ENCODE assay signal across 8 cellular contexts in genomic region chr10:72321248-72322029, GRCh38. TPM values are rescaled to one million over a fixed set of nuclear protein-coding genes. Genes with fewer than 3 reads are reported as not detected.
A peak's percentile ranks its signal among the peaks of the same experiment; 100 is the strongest.
DNase-seq lines count a peak whose midpoint lies in the region; ATAC-seq and TF ChIP-seq lines count a peak whose summit lies in the region.

No MANE protein-coding gene starts in this region.

- H2AFZ ChIP-seq in SK-N-SH (ENCODE audit: low read depth): no peak overlapping the region

- H3K9ac ChIP-seq in SK-N-SH (peak overlapping the region; percentile 79; the same call in 1 of the 2 replicates), iPS-20b (ENCODE audit: low read depth, low read length) (peak overlapping the region; percentile 62; the same call in 1 of the 2 replicates)

- TF ChIP-seq RAD21 in SK-N-SH (IDR thresholded peaks at IDR 0.05; ENCODE audit: low read length): no peak

- peak overlapping the region; percentile 99 for H3K27ac Mint-ChIP-seq in activated CD8-positive, alpha-beta T cell treated with anti-CD3 and anti-CD28 coated beads for 36 hours

- H3K4me3 Mint-ChIP-seq in activated CD8-positive, alpha-beta T cell treated with anti-CD3 and anti-CD28 coated beads for 36 hours: peak overlapping the region; percentile 85

- TF ChIP-seq EP300 in SK-N-SH (IDR thresholded peaks at IDR 0.05; ENCODE audit: borderline replicate concordance in 1 of 2, low read depth in 1 of 2, low read length in 1 of 2): no peak
- no peak for TF ChIP-seq EP300 in stomach (IDR thresholded peaks at IDR 0.05)

- POLR2A ChIA-PET in SK-N-SH (lab: Yijun Ruan, JAX): interaction anchor here (0.7 to 10.9 kb wide), 14 partner anchors 8 to 322 kb away, joined by 3 to 188 read pairs (median 8); partner anchors contain the start of gene DDIT4
- POLR2A ChIA-PET in activated CD8-positive, alpha-beta T cell treated with anti-CD3 and anti-CD28 coated beads for 36 hours (lab: Charles Lee): interaction anchor here (0.5 to 28.1 kb wide), 13 partner anchors 10 to 470 kb away, joined by 3 to 796 read pairs (median 5); partner anchors contain the start of genes ANAPC16, ASCC1 and DDIT4

- 78% methylated on average over 6 of the region's 13 CpGs for WGBS in SK-N-SH (ENCODE audit: low lambda C conversion rate)
- 68 to 79% (median 74%) methylated on average over 13 of the region's 13 CpGs for WGBS in stomach, 5 donors

- CTCF ChIA-PET in SK-N-SH (lab: Yijun Ruan, JAX): interaction anchor here (0.9 to 4.5 kb wide), 12 partner anchors 8 to 425 kb away, joined by 3 to 48 read pairs (median 6); partner anchors contain the start of gene DDIT4
- CTCF ChIA-PET in activated CD8-positive, alpha-beta T cell treated with anti-CD3 and anti-CD28 coated beads for 36 hours (lab: Charles Lee): interaction anchor here (0.6 to 5.6 kb wide), 13 partner anchors 10 to 74 kb away, joined by 3 to 41 read pairs (median 5); partner anchors contain the start of gene DDIT4

- no peaks in the 10 kb centered on the region for H3K9me3 Mint-ChIP-seq in activated CD8-positive, alpha-beta T cell treated with anti-CD3 and anti-CD28 coated beads for 36 hours

- peaks cover 35 to 73% of the 10 kb centered on the region in 2 experiments for H3K4me1 ChIP-seq in SK-N-SH (ENCODE audit: control insufficient read depth in 1 of 2, insufficient read depth in 2 of 2, low read depth in 1 of 2, low read length in 1 of 2)
- peaks cover 21% of the 10 kb centered on the region for H3K4me1 ChIP-seq in iPS-20b (ENCODE audit: insufficient read depth, low read length)
- peaks cover 68 to 97% (median 85%) of the 10 kb centered on the region in 4 donors for H3K4me1 ChIP-seq in stomach

- H3K79me2 ChIP-seq in SK-N-SH (ENCODE audit: insufficient read depth): no peaks in the 10 kb centered on the region

- H3K27ac ChIP-seq in SK-N-SH (ENCODE audit: low read depth in 2 of 2, low read length in 1 of 2) (peak overlapping the region; percentile 94 to 97), iPS-20b (ENCODE audit: low read length) (no peak overlapping the region), stomach (peak overlapping the region; percentile 61 to 95 (median 91))

- ATAC-seq in SK-N-SH treated with all-trans-retinoic acid at 6 μM for 48 hours: no peak
- ATAC-seq in activated CD8-positive, alpha-beta T cell treated with anti-CD3 and anti-CD28 coated beads for 36 hours: no peak
- ATAC-seq in left colon: no peak
- ATAC-seq in HG03095 (IDR thresholded peaks at IDR 0.05; ENCODE audit: unreplicated experiment): no peak

- H3K27me3 ChIP-seq in SK-N-SH (ENCODE audit: insufficient read depth) (no peaks in the 10 kb centered on the region), iPS-20b (ENCODE audit: insufficient read depth, low read length) (0 out of 2 replicates have a peak, but pooled peaks cover 11% of the 10 kb centered on the region), stomach (no peaks in the 10 kb centered on the region)

- no peaks in the 10 kb centered on the region for H3K9me2 ChIP-seq in SK-N-SH

- intact Hi-C loops in activated CD8-positive, alpha-beta T cell treated with anti-CD3 and anti-CD28 coated beads for 36 hours (cut with micrococcal nuclease): no loop called here
- intact Hi-C loops in stomach (cut with DNase I; ENCODE audit: low total_unique reads) (no loop called here), left colon (cut with DNase I, micrococcal nuclease) (no loop called here)

- no peaks in the 10 kb centered on the region for H3K27me3 Mint-ChIP-seq in activated CD8-positive, alpha-beta T cell treated with anti-CD3 and anti-CD28 coated beads for 36 hours

- H3K36me3 Mint-ChIP-seq in activated CD8-positive, alpha-beta T cell treated with anti-CD3 and anti-CD28 coated beads for 36 hours (ENCODE audit: low read depth): peaks cover 13% of the 10 kb centered on the region

- H3K9me3 ChIP-seq in SK-N-SH (no peaks in the 10 kb centered on the region), iPS-20b (ENCODE audit: insufficient read depth, low read depth, low read length) (no peaks in the 10 kb centered on the region), stomach (no peaks in the 10 kb centered on the region)

- TF ChIP-seq CTCF in SK-N-SH (IDR thresholded peaks at IDR 0.05) (no peak), stomach (IDR thresholded peaks at IDR 0.05) (no peak)
- TF ChIP-seq CTCF in activated CD8-positive, alpha-beta T cell treated with anti-CD3 and anti-CD28 coated beads for 36 hours (IDR thresholded peaks at IDR 0.05): no peak

- H3K4me2 ChIP-seq in SK-N-SH: peak overlapping the region; percentile 83; the same call in 1 of the 2 replicates

- H3K36me3 ChIP-seq in SK-N-SH (replicated peaks in 1 of 2; ENCODE audit: control insufficient read depth in 1 of 2, insufficient read depth in 2 of 2, low read length in 1 of 2) (no peaks in the 10 kb centered on the region), iPS-20b (ENCODE audit: insufficient read depth, low read depth, low read length) (no peaks in the 10 kb centered on the region), stomach (no peaks in the 10 kb centered on the region)

- peaks cover 19% of the 10 kb centered on the region for H3F3A ChIP-seq in SK-N-SH (replicated peaks; ENCODE audit: insufficient read depth)

- peaks cover 68% of the 10 kb centered on the region for H3K4me1 Mint-ChIP-seq in activated CD8-positive, alpha-beta T cell treated with anti-CD3 and anti-CD28 coated beads for 36 hours (ENCODE audit: low read depth)

- H3K4me3 ChIP-seq in SK-N-SH (ENCODE audit: low read depth in 2 of 2, low read length in 1 of 2) (no peak overlapping the region), iPS-20b (ENCODE audit: low read length) (no peak overlapping the region), stomach (no peak overlapping the region)

- DNase-seq in SK-N-SH (no peak), stomach (no peak), left colon (no peak), NCI-H774 (lab: John Stamatoyannopoulos, UW) (no peak)
- no peak for DNase-seq in activated CD8-positive, alpha-beta T cell treated with anti-CD3 and anti-CD28 coated beads for 36 hours

- no peaks in the 10 kb centered on the region for H4K20me1 ChIP-seq in SK-N-SH (ENCODE audit: insufficient read depth)

- no peak for TF ChIP-seq POLR2A in stomach (IDR thresholded peaks at IDR 0.05)

TF ChIP-seq in SK-N-SH, 30 proteins besides CTCF, POLR2A, EP300 and RAD21 (continues in another document):
- TF ChIP-seq SMC3 (IDR thresholded peaks at IDR 0.05; ENCODE audit: low read depth, low read length) (no peak), RCOR1 (IDR thresholded peaks at IDR 0.05; ENCODE audit: low read length) (no peak), GABPA (IDR thresholded peaks at IDR 0.05; ENCODE audit: low read depth) (no peak), FOSL2 (IDR thresholded peaks at IDR 0.05; ENCODE audit: borderline replicate concordance, low read depth) (no peak), USF1 (IDR thresholded peaks at IDR 0.05; ENCODE audit: borderline replicate concordance, low read depth) (no peak)

TF ChIP-seq in SK-N-SH treated with all-trans-retinoic acid at 6 μM for 48 hours, 23 proteins besides CTCF, POLR2A, EP300 and RAD21 (continues in another document):
- TF ChIP-seq TOX (CRISPR knock-in tag; IDR thresholded peaks at IDR 0.05; ENCODE audit: borderline replicate concordance) (no peak), BACH2 (CRISPR knock-in tag; IDR thresholded peaks at IDR 0.05; ENCODE audit: borderline replicate concordance) (no peak), RARB (CRISPR knock-in tag; IDR thresholded peaks at IDR 0.05) (no peak), CREB5 (CRISPR knock-in tag; IDR thresholded peaks at IDR 0.05; ENCODE audit: low read depth) (no peak), TCF4 (CRISPR knock-in tag; IDR thresholded peaks at IDR 0.05; ENCODE audit: borderline replicate concordance) (no peak)

RNA-seq across cellular contexts. Expression of gene DNAJB12, which starts 33.3 kb away (rescaled TPM):
- polyA plus RNA-seq in SK-N-SH (2012; rRNA removed) (22.9 and 25.8 TPM in 2 replicates), stomach (10 to 100 TPM; 12.1 to 20.0 (median 16.3) TPM)
- polyA plus RNA-seq in SK-N-SH (2012; cell fraction: cytosol; rRNA removed): 15.6 and 19.0 TPM in 2 replicates
- polyA plus RNA-seq in SK-N-SH (2012; cell fraction: nucleus; rRNA removed): 38.8 and 40.0 TPM in 2 replicates
- total RNA-seq in activated CD8-positive, alpha-beta T cell treated with anti-CD3 and anti-CD28 coated beads for 36 hours: 10 to 100 TPM; 17.1 to 17.5 TPM
- total RNA-seq in stomach (10 to 100 TPM in 4 of 5 donors, 1 to 10 TPM in 1; 2.3 to 43.2 (median 24.9) TPM), left colon (10 to 100 TPM; 36.9 to 38.5 TPM)

RNA-seq across cellular contexts. Expression of gene DDIT4, which starts 47.7 kb away (rescaled TPM):
- 24.9 and 30.4 TPM in 2 replicates for polyA plus RNA-seq in SK-N-SH (2012; rRNA removed)
- 19.5 and 19.9 TPM in 2 replicates for polyA plus RNA-seq in SK-N-SH (2012; cell fraction: cytosol; rRNA removed)
- 41.8 and 55.3 TPM in 2 replicates for polyA plus RNA-seq in SK-N-SH (2012; cell fraction: nucleus; rRNA removed)
- total RNA-seq in activated CD8-positive, alpha-beta T cell treated with anti-CD3 and anti-CD28 coated beads for 36 hours: 1,000 to 10,000 TPM; 1,071 to 1,096 TPM
- total RNA-seq in stomach: 100 to 1,000 TPM in 4 of 5 donors, 10 to 100 TPM in 1; 89.9 to 188 (median 154) TPM
- 100 to 1,000 TPM; 122 to 176 (median 170) TPM for polyA plus RNA-seq in stomach
- total RNA-seq in left colon: 100 to 1,000 TPM in 1 of 2 donors, 10 to 100 TPM in 1; 60.1 to 210 TPM

Comparison
In these comparisons a context has a peak if more than half of its experiments do, and no peak if none do; other contexts are left out.
1. RNA of gene DDIT4, which starts 47.7 kb away (total RNA-seq): 1,071 to 1,096 TPM in activated CD8-positive, alpha-beta T cell treated with anti-CD3 and anti-CD28 coated beads for 36 hours; 60.1 to 210 TPM in left colon and 89.9 to 188 TPM in stomach; every median in the first group is over 4 times any median in the second.